Comparison of ENCODE assay signal across 6 cellular contexts in the genomic region with DNA sequence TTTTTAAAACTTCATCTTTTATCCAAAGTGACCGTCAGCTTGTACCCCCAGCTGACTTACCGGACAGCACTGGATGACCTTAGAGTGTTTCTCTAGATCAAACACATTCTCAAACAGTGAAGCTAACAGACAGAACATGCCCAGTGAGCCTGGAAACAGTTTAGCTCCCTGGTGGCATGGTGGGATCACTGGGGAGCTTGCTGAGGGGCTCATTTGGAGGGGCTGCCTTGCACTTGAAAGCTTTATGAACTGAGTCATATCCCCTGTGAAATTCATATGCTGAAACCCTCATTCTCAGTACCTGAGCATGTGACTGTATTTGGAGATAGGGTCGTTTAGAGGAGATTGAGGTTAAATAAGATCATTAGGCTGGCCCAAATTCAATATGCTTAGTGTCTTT.
A peak's percentile ranks its signal among the peaks of the same experiment; 100 is the strongest.
DNase-seq lines count a peak whose midpoint lies in the region; FAIRE-seq and TF ChIP-seq lines count a peak whose summit lies in the region.
"Not testable (repeated sequence)": the region's sequence is repeated elsewhere in the genome, so short reads cannot be mapped to it uniquely, and the experiment has no call there.

No MANE protein-coding gene starts in this region.

- not testable (repeated sequence) for H3K9me3 Mint-ChIP-seq in activated CD4-positive, alpha-beta T cell treated with anti-CD3 and anti-CD28 coated beads, Interleukin-2, amount 10 ng/mL, durations not matched to agents 24 days and 14 days

- not testable (repeated sequence) for H3K27me3 ChIP-seq in esophagus muscularis mucosa, vagina

- not testable (repeated sequence) for FAIRE-seq in kidney (lab: Jason Lieb, UNC)

- not testable (repeated sequence) for TF ChIP-seq EP300 in esophagus muscularis mucosa (IDR thresholded peaks at IDR 0.05)

- not testable (repeated sequence) for H3K4me3 ChIP-seq in esophagus muscularis mucosa; kidney (ENCODE audit: low read length in 2 of 2); vagina

- not testable (repeated sequence) for H3K9me3 ChIP-seq in esophagus muscularis mucosa; kidney (ENCODE audit: control insufficient read depth in 1 of 2, low read length in 2 of 2); vagina

- not testable (repeated sequence) for H3K4me1 ChIP-seq in esophagus muscularis mucosa; kidney (ENCODE audit: control insufficient read depth in 1 of 2, insufficient read depth in 1 of 2, low read depth in 1 of 2, low read length in 2 of 2); vagina

- H3K27me3 Mint-ChIP-seq in activated CD4-positive, alpha-beta T cell treated with anti-CD3 and anti-CD28 coated beads, Interleukin-2, amount 10 ng/mL, durations not matched to agents 24 days and 14 days: not testable (repeated sequence)

- H3K27ac ChIP-seq in esophagus muscularis mucosa (replicated peaks in 1 of 4); kidney (ENCODE audit: low read depth in 2 of 2, low read length in 2 of 2); vagina: not testable (repeated sequence)

- not testable (repeated sequence) for H3K36me3 Mint-ChIP-seq in activated CD4-positive, alpha-beta T cell treated with anti-CD3 and anti-CD28 coated beads, Interleukin-2, amount 10 ng/mL, durations not matched to agents 24 days and 14 days (ENCODE audit: low read depth)

- WGBS in esophagus muscularis mucosa: 68% methylated on average over 3 of the region's 3 CpGs

- intact Hi-C loops in activated CD4-positive, alpha-beta T cell treated with anti-CD3 and anti-CD28 coated beads, Interleukin-2, amount 10 ng/mL, durations not matched to agents 24 days and 14 days (cut with micrococcal nuclease); esophagus muscularis mucosa (cut with DNase I); cardiac septum (cut with DNase I); kidney (cut with DNase I); vagina (cut with DNase I): not testable (repeated sequence)

- not testable (repeated sequence) for H3K9ac ChIP-seq in kidney (ENCODE audit: low read length in 2 of 2)

- not testable (repeated sequence) for TF ChIP-seq POLR2A in esophagus muscularis mucosa (IDR thresholded peaks at IDR 0.05; ENCODE audit: low read depth); vagina (IDR thresholded peaks at IDR 0.05)

- peak; percentile 40 for DNase-seq in activated CD4-positive, alpha-beta T cell treated with anti-CD3 and anti-CD28 coated beads, Interleukin-2, amount 10 ng/mL, durations not matched to agents 24 days and 14 days
- DNase-seq in dedifferentiated amniotic fluid mesenchymal stem cell (ENCODE audit: extremely low spot score) (peak; percentile 8), esophagus muscularis mucosa (ENCODE audit: extremely low spot score) (peak; percentile 90), cardiac septum (ENCODE audit: low spot score) (peak; percentile 24), kidney (peak; percentile 45), vagina (ENCODE audit: extremely low spot score in 2 of 2) (peak; percentile 29 to 70)

- not testable (repeated sequence) for H3K36me3 ChIP-seq in esophagus muscularis mucosa; kidney (ENCODE audit: control insufficient read depth in 1 of 2, insufficient read depth in 2 of 2, low read length in 2 of 2); vagina

- TF ChIP-seq CTCF in esophagus muscularis mucosa (IDR thresholded peaks at IDR 0.05); kidney (IDR thresholded peaks at IDR 0.05; ENCODE audit: borderline replicate concordance, extremely low read depth, insufficient read depth); vagina (IDR thresholded peaks at IDR 0.05): not testable (repeated sequence)

- not testable (repeated sequence) for H3K27ac Mint-ChIP-seq in activated CD4-positive, alpha-beta T cell treated with anti-CD3 and anti-CD28 coated beads, Interleukin-2, amount 10 ng/mL, durations not matched to agents 24 days and 14 days

- H3K4me3 Mint-ChIP-seq in activated CD4-positive, alpha-beta T cell treated with anti-CD3 and anti-CD28 coated beads, Interleukin-2, amount 10 ng/mL, durations not matched to agents 24 days and 14 days: not testable (repeated sequence)

- not testable (repeated sequence) for H3K4me1 Mint-ChIP-seq in activated CD4-positive, alpha-beta T cell treated with anti-CD3 and anti-CD28 coated beads, Interleukin-2, amount 10 ng/mL, durations not matched to agents 24 days and 14 days

Comparison
In these comparisons a context has a peak if more than half of its experiments do, and no peak if none do; other contexts are left out.
1. DNase-seq: peak in every context shown above with its lines; median percentile 90 in esophagus muscularis mucosa; 50 in vagina; 45 in kidney; 40 in activated CD4-positive, alpha-beta T cell treated with anti-CD3 and anti-CD28 coated beads, Interleukin-2, amount 10 ng/mL, durations not matched to agents 24 days and 14 days; 24 in cardiac septum; 8 in dedifferentiated amniotic fluid mesenchymal stem cell.